Comparison of ENCODE assay signal across 19 cellular contexts in genomic region chr17:78608122-78608803, GRCh38. TPM values are rescaled to one million over a fixed set of nuclear protein-coding genes. Genes with fewer than 3 reads are reported as not detected.
A peak's percentile ranks its signal among the peaks of the same experiment; 100 is the strongest.
DNase-seq lines count a peak whose midpoint lies in the region; ATAC-seq, FAIRE-seq and TF ChIP-seq lines count a peak whose summit lies in the region.
"Had no signal": no experiment of that assay in that cellular context is flagged by ENCODE, and none has a peak within 500 bp of the region (broad histone marks: within the 10 kb centered on the region; RNA-seq: fewer than 3 reads in every experiment).

No MANE protein-coding gene starts in this region.

- H3K9me3 ChIP-seq in astrocyte (ENCODE audit: insufficient read depth, low read depth, low read length) (no peaks in the 10 kb centered on the region), mesenchymal stem cell (ENCODE audit: control insufficient read depth, low read length) (no peaks in the 10 kb centered on the region), thoracic aorta (no peaks in the 10 kb centered on the region)
- H3K9me3 ChIP-seq: BE2C had no signal

- WGBS in mesenchymal stem cell, result 100% methylated on average over 7 of the region's 10 CpGs

- H3K4me3 Mint-ChIP-seq in astrocyte (ENCODE audit: unreplicated experiment) (peak overlapping the region; percentile 41), GM23338 (no peak overlapping the region)
- H3K4me3 Mint-ChIP-seq: CD4-positive, alpha-beta memory T cell had no signal

- H2BK15ac ChIP-seq in mesenchymal stem cell (ENCODE audit: low read depth, poor library complexity, severe bottlenecking), result no peak overlapping the region

- no peak for ATAC-seq in thoracic aorta (ENCODE audit: insufficient number of reproducible peaks, low FRiP score, low read depth)
- ATAC-seq in GM23338, result no peak

- TF ChIP-seq CTCF in astrocyte (IDR thresholded peaks at IDR 0.05; ENCODE audit: insufficient read depth, low read depth, low read length) (no peak), thoracic aorta (IDR thresholded peaks at IDR 0.05) (no peak), GM23338 (conservative IDR thresholded peaks at IDR 0.05; ENCODE audit: low read depth in 2 of 2) (no peak)

- no peaks in the 10 kb centered on the region for H3K9me2 ChIP-seq in GM23338 (ENCODE audit: insufficient read depth)

- no peak overlapping the region for H3K18ac ChIP-seq in mesenchymal stem cell (ENCODE audit: low read depth in 1 of 2, low read length in 2 of 2)

- H3K27me3 Mint-ChIP-seq in astrocyte (ENCODE audit: low read depth, unreplicated experiment), result peaks cover 15% of the 10 kb centered on the region
- peaks cover 17% of the 10 kb centered on the region for H3K27me3 Mint-ChIP-seq in GM23338 (ENCODE audit: insufficient read depth, low read depth, poor library complexity)

- H3K36me3 ChIP-seq in astrocyte (ENCODE audit: insufficient read depth, low read length), result no peaks in the 10 kb centered on the region
- H3K36me3 ChIP-seq in mesenchymal stem cell (ENCODE audit: control insufficient read depth in 1 of 2, insufficient read depth in 2 of 2, low read depth in 1 of 2, low read length in 2 of 2), result no peaks in the 10 kb centered on the region
- no peaks in the 10 kb centered on the region for H3K36me3 ChIP-seq in thoracic aorta
- H3K36me3 ChIP-seq in GM23338 (ENCODE audit: insufficient read depth), result no peaks in the 10 kb centered on the region
- H3K36me3 ChIP-seq: BE2C had no signal

- H3K4me3 ChIP-seq in astrocyte (ENCODE audit: insufficient read depth, low read depth, low read length) (no peak overlapping the region), mesenchymal stem cell (ENCODE audit: insufficient read depth in 1 of 2, low read depth in 1 of 2, low read length in 2 of 2) (no peak overlapping the region), thoracic aorta (no peak overlapping the region), GM23338 (no peak overlapping the region)

- no peaks in the 10 kb centered on the region for H3K4me1 ChIP-seq in astrocyte (ENCODE audit: insufficient read depth, low read length)
- H3K4me1 ChIP-seq in mesenchymal stem cell (ENCODE audit: control insufficient read depth, insufficient read depth, low read depth, low read length), result peaks cover 2% of the 10 kb centered on the region
- H3K4me1 ChIP-seq in thoracic aorta (ENCODE audit: control insufficient read depth in 1 of 2, low read depth in 2 of 2), result peaks cover 18 to 30% of the 10 kb centered on the region in 2 donors
- H3K4me1 ChIP-seq in GM23338 (ENCODE audit: insufficient read depth), result no peaks in the 10 kb centered on the region
- H3K4me1 ChIP-seq: BE2C had no signal

- H3K4me1 Mint-ChIP-seq in astrocyte (ENCODE audit: low read depth, unreplicated experiment), result peaks cover 5% of the 10 kb centered on the region
- H3K4me1 Mint-ChIP-seq in GM23338, result peaks cover 15% of the 10 kb centered on the region
- H3K4me1 Mint-ChIP-seq: CD4-positive, alpha-beta memory T cell had no signal

- no peaks in the 10 kb centered on the region for H4K20me1 ChIP-seq in astrocyte (ENCODE audit: insufficient read depth, low read length)
- no peaks in the 10 kb centered on the region for H4K20me1 ChIP-seq in GM23338 (replicated peaks; ENCODE audit: insufficient read depth)

- no peak overlapping the region for H2AFZ ChIP-seq in astrocyte (ENCODE audit: low read depth, low read length)
- H2AFZ ChIP-seq in mesenchymal stem cell (ENCODE audit: low read depth, low read length), result no peak overlapping the region
- no peak overlapping the region for H2AFZ ChIP-seq in GM23338

- H3K27ac Mint-ChIP-seq in astrocyte (ENCODE audit: unreplicated experiment) (no peak overlapping the region), GM23338 (no peak overlapping the region)

- H2BK5ac ChIP-seq in mesenchymal stem cell (ENCODE audit: low read depth, low read length, poor library complexity, severe bottlenecking), result no peak overlapping the region

- no peak overlapping the region for H4K91ac ChIP-seq in mesenchymal stem cell (ENCODE audit: low read length)

- H2AK5ac ChIP-seq in mesenchymal stem cell (ENCODE audit: low read length, severe bottlenecking), result no peak overlapping the region

- no peaks in the 10 kb centered on the region for H3K79me1 ChIP-seq in mesenchymal stem cell (replicated peaks; ENCODE audit: low read length, poor library complexity, severe bottlenecking)

- H3K9me3 Mint-ChIP-seq in astrocyte (ENCODE audit: unreplicated experiment) (no peaks in the 10 kb centered on the region), GM23338 (no peaks in the 10 kb centered on the region)

- H3F3A ChIP-seq in GM23338 (replicated peaks; ENCODE audit: low read depth), result no peaks in the 10 kb centered on the region

- DNase-seq in astrocyte (ENCODE audit: low read depth), result no peak
- no peak for DNase-seq in mesenchymal stem cell
- no peak for DNase-seq in thoracic aorta (ENCODE audit: low spot score)
- no peak for DNase-seq in NCI-H1105 (lab: John Stamatoyannopoulos, UW)
- no peak for DNase-seq in GM23338 (ENCODE audit: low spot score)
- no peak for DNase-seq in DMS79 treated with DMSO at 0.1 percent for 48 hours (lab: John Stamatoyannopoulos, UW)
- DNase-seq in SIG-M5 (lab: John Stamatoyannopoulos, UW), result no peak
- DNase-seq: BE2C; CD4-positive, alpha-beta memory T cell; DMS153; DND-41; GDM1; H7; IMR-90 had no signal

- H2BK120ac ChIP-seq in mesenchymal stem cell (ENCODE audit: low read depth, low read length), result peak overlapping the region; percentile 19

- no peak overlapping the region for H3K23ac ChIP-seq in mesenchymal stem cell (ENCODE audit: low read length in 2 of 2)

- H3K9ac ChIP-seq in astrocyte (ENCODE audit: low read length), result no peak overlapping the region
- H3K9ac ChIP-seq in mesenchymal stem cell (ENCODE audit: low read length), result no peak overlapping the region

- H3K27ac ChIP-seq in astrocyte (ENCODE audit: low read depth, low read length) (no peak overlapping the region), mesenchymal stem cell (ENCODE audit: low read length, poor library complexity, severe bottlenecking) (no peak overlapping the region), thoracic aorta (peak overlapping the region; percentile 18 to 27), GM23338 (ENCODE audit: low read depth) (no peak overlapping the region)
- H3K27ac ChIP-seq: C4-2B had no signal

- no peaks in the 10 kb centered on the region for H3K79me2 ChIP-seq in astrocyte (ENCODE audit: insufficient read depth, low read length)
- H3K79me2 ChIP-seq in GM23338 (replicated peaks; ENCODE audit: insufficient read depth), result no peaks in the 10 kb centered on the region

- H3K4ac ChIP-seq in mesenchymal stem cell (ENCODE audit: low read depth in 1 of 2, low read length in 2 of 2), result no peak overlapping the region

- H3K4me2 ChIP-seq in astrocyte (ENCODE audit: low read length) (no peak overlapping the region), mesenchymal stem cell (ENCODE audit: low read length, poor library complexity, severe bottlenecking) (no peak overlapping the region), GM23338 (no peak overlapping the region)

- peak overlapping the region; percentile 73 for H4K8ac ChIP-seq in mesenchymal stem cell (ENCODE audit: low read length)

- no peaks in the 10 kb centered on the region for H3K36me3 Mint-ChIP-seq in astrocyte (ENCODE audit: low read depth, unreplicated experiment)
- H3K36me3 Mint-ChIP-seq in GM23338 (ENCODE audit: low read depth), result no peaks in the 10 kb centered on the region
- H3K36me3 Mint-ChIP-seq: CD4-positive, alpha-beta memory T cell had no signal

- H2BK12ac ChIP-seq in mesenchymal stem cell (ENCODE audit: low read length in 2 of 2), result no peak overlapping the region

- FAIRE-seq in astrocyte (lab: Jason Lieb, UNC), result no peak
- FAIRE-seq: A204.1, D721Med had no signal

- H3K27me3 ChIP-seq in astrocyte (ENCODE audit: insufficient read depth, low read length) (peaks cover 7% of the 10 kb centered on the region), mesenchymal stem cell (ENCODE audit: control insufficient read depth in 1 of 2, insufficient read depth in 1 of 2, low read length in 2 of 2) (peaks cover 0 to 42% of the 10 kb centered on the region in 2 experiments), thoracic aorta (replicated peaks; ENCODE audit: insufficient read depth) (no peaks in the 10 kb centered on the region), GM23338 (ENCODE audit: insufficient read depth) (no peaks in the 10 kb centered on the region)
- H3K27me3 ChIP-seq: BE2C had no signal

- no peak overlapping the region for H3K14ac ChIP-seq in mesenchymal stem cell (ENCODE audit: low read length in 2 of 2)

TF ChIP-seq in GM23338, 12 proteins besides CTCF, POLR2A, EP300 and RAD21 (continues in another document):
- no peak for TF ChIP-seq ZNF114 (CRISPR knock-in tag; IDR thresholded peaks at IDR 0.05)

RNA-seq across cellular contexts. Expression of gene DNAH17, which starts 31.1 kb away (rescaled TPM):
- total RNA-seq in astrocyte (0.12 and 0.14 TPM in 2 replicates), thoracic aorta (under 1 TPM; 0.14 TPM)
- 0.06 TPM for polyA plus RNA-seq in mesenchymal stem cell (2013, experiment 1 of 2)
- 0.01 TPM for polyA plus RNA-seq in mesenchymal stem cell (2013, experiment 2 of 2)
- 0.59 and 1.5 TPM in 2 replicates for total RNA-seq in GM23338 (2014; rRNA removed; shearing (Covaris generic))
- polyA plus RNA-seq in GM23338 (2016; fragmentation: Nextera tagmentation; extraction: Ambion mirVana), result 2.0 and 2.2 TPM in 2 replicates
- total RNA-seq: HT-29, IMR-90 had no signal
- polyA plus RNA-seq: AG04450, IMR-90 had no signal

Comparison
In these comparisons a context has a peak if more than half of its experiments do, and no peak if none do; other contexts are left out.
1. H3K27ac ChIP-seq: peak in thoracic aorta (2 of 2); none in astrocyte (single experiment), mesenchymal stem cell (single experiment) and GM23338 (single experiment).